ENCODE assay signal across 15 cellular contexts in the genomic region with DNA sequence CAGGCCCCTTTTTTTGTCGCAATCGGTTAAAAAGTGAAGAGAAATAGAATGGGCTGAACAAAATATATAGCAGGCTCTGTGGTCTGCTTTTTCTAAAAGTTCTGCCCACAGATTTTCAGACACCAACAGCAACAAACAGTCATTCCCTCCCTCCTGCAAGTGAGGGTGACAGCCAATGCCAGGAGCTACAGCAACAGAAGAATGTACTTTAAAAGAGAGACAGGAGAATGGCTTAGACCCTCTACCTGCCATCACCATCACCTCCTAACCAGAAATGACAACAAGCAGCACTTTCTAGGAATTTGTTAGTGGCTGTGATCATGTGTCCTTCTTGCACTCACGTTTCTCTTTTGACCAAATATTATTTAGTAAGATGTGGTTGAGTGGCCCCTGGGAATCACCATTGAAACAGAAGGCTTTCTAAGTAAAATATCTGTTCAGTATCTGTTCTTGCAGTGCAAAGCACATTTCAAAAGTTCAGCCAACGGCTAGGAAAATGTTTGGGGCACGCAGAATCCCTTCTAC.
A peak's percentile ranks its signal among the peaks of the same experiment; 100 is the strongest.
DNase-seq lines count a peak whose midpoint lies in the region; ATAC-seq and TF ChIP-seq lines count a peak whose summit lies in the region.
"Had no signal": no experiment of that assay in that cellular context is flagged by ENCODE, and none has a peak within 500 bp of the region (broad histone marks: within the 10 kb centered on the region; RNA-seq: fewer than 3 reads in every experiment).

No MANE protein-coding gene starts in this region.

- intact Hi-C loops in activated CD4-positive, alpha-beta T cell treated with anti-CD3 and anti-CD28 coated beads, Interleukin-2, amount 10 ng/mL, durations not matched to agents 24 days and 14 days (cut with micrococcal nuclease), result loop anchor here (2.0 to 10.0 kb wide), 7 partner anchors 38 to 505 kb away; no protein-coding TSS in a partner anchor
- intact Hi-C loops in activated CD8-positive, alpha-beta T cell treated with anti-CD3 and anti-CD28 coated beads for 36 hours (cut with micrococcal nuclease), result loop anchor here (5.0 to 10.0 kb wide), 2 partner anchors 142 to 250 kb away; partner anchors contain the start of gene ATXN1
- intact Hi-C loops in left lung (cut with DNase I), result loop anchor here in 1 of 2 donors (5.0 kb wide), 1 partner anchor 250 kb away; the partner anchor contains the start of gene ATXN1

- no peaks in the 10 kb centered on the region for H3K27me3 Mint-ChIP-seq in activated CD4-positive, alpha-beta T cell treated with anti-CD3 and anti-CD28 coated beads, Interleukin-2, amount 10 ng/mL, durations not matched to agents 24 days and 14 days
- no peaks in the 10 kb centered on the region for H3K27me3 Mint-ChIP-seq in activated CD8-positive, alpha-beta T cell treated with anti-CD3 and anti-CD28 coated beads for 36 hours
- H3K27me3 Mint-ChIP-seq in stimulated activated naive B cell treated with anti-CD40 and anti-IgM and Interleukin-4, amounts not matched to agents 10 μg/mL and 1 μg/mL and 100 μg/mL, for 72 hours, result peaks cover 0 to 7% of the 10 kb centered on the region in 2 donors
- H3K27me3 Mint-ChIP-seq: stimulated activated naive CD8-positive, alpha-beta T cell treated with anti-CD3 and anti-CD28 coated beads, Interleukin-15, Interleukin-2, amounts not matched to agents 100 ng/mL and 50 ng/mL, for 24 hours had no signal

- no peak overlapping the region for H3K4me3 ChIP-seq in left lung
- H3K4me3 ChIP-seq: K562, ovary had no signal

- H3K27ac Mint-ChIP-seq in activated CD4-positive, alpha-beta T cell treated with anti-CD3 and anti-CD28 coated beads, Interleukin-2, amount 10 ng/mL, durations not matched to agents 24 days and 14 days, result peak overlapping the region; percentile 35
- H3K27ac Mint-ChIP-seq in activated CD8-positive, alpha-beta T cell treated with anti-CD3 and anti-CD28 coated beads for 36 hours, result peak overlapping the region; percentile 41
- H3K27ac Mint-ChIP-seq in stimulated activated naive B cell treated with anti-CD40 and anti-IgM and Interleukin-4, amounts not matched to agents 10 μg/mL and 1 μg/mL and 100 μg/mL, for 72 hours, result peak overlapping the region; percentile 33

- POLR2A ChIA-PET in activated CD8-positive, alpha-beta T cell treated with anti-CD3 and anti-CD28 coated beads for 36 hours (lab: Charles Lee), result interaction anchor here (1.0 to 3.1 kb wide), 9 partner anchors 21 to 246 kb away, joined by 3 to 10 read pairs (median 4); no protein-coding TSS in a partner anchor

- H3K9me3 Mint-ChIP-seq in activated CD4-positive, alpha-beta T cell treated with anti-CD3 and anti-CD28 coated beads, Interleukin-2, amount 10 ng/mL, durations not matched to agents 24 days and 14 days, result no peaks in the 10 kb centered on the region
- no peaks in the 10 kb centered on the region for H3K9me3 Mint-ChIP-seq in activated CD8-positive, alpha-beta T cell treated with anti-CD3 and anti-CD28 coated beads for 36 hours
- no peaks in the 10 kb centered on the region for H3K9me3 Mint-ChIP-seq in stimulated activated naive B cell treated with anti-CD40 and anti-IgM and Interleukin-4, amounts not matched to agents 10 μg/mL and 1 μg/mL and 100 μg/mL, for 72 hours
- H3K9me3 Mint-ChIP-seq: stimulated activated naive CD8-positive, alpha-beta T cell treated with anti-CD3 and anti-CD28 coated beads, Interleukin-15, Interleukin-2, amounts not matched to agents 100 ng/mL and 50 ng/mL, for 24 hours had no signal

- no peaks in the 10 kb centered on the region for H3K27me3 ChIP-seq in left lung
- H3K27me3 ChIP-seq: ovary had no signal

- H3K36me3 ChIP-seq in left lung, result no peaks in the 10 kb centered on the region
- H3K36me3 ChIP-seq: ovary had no signal

- H3K36me3 Mint-ChIP-seq in activated CD4-positive, alpha-beta T cell treated with anti-CD3 and anti-CD28 coated beads, Interleukin-2, amount 10 ng/mL, durations not matched to agents 24 days and 14 days (ENCODE audit: low read depth), result peaks cover 26% of the 10 kb centered on the region
- H3K36me3 Mint-ChIP-seq in activated CD8-positive, alpha-beta T cell treated with anti-CD3 and anti-CD28 coated beads for 36 hours (ENCODE audit: low read depth), result peaks cover 8% of the 10 kb centered on the region
- H3K36me3 Mint-ChIP-seq in stimulated activated naive B cell treated with anti-CD40 and anti-IgM and Interleukin-4, amounts not matched to agents 10 μg/mL and 1 μg/mL and 100 μg/mL, for 72 hours, result peaks cover 44 to 49% of the 10 kb centered on the region in 2 donors

- no peak for TF ChIP-seq CTCF in activated CD8-positive, alpha-beta T cell treated with anti-CD3 and anti-CD28 coated beads for 36 hours (IDR thresholded peaks at IDR 0.05)
- no peak for TF ChIP-seq CTCF in left lung (IDR thresholded peaks at IDR 0.05)

- H3K4me1 Mint-ChIP-seq in activated CD4-positive, alpha-beta T cell treated with anti-CD3 and anti-CD28 coated beads, Interleukin-2, amount 10 ng/mL, durations not matched to agents 24 days and 14 days, result peaks cover 60% of the 10 kb centered on the region
- peaks cover 68% of the 10 kb centered on the region for H3K4me1 Mint-ChIP-seq in activated CD8-positive, alpha-beta T cell treated with anti-CD3 and anti-CD28 coated beads for 36 hours (ENCODE audit: low read depth)
- H3K4me1 Mint-ChIP-seq in stimulated activated naive B cell treated with anti-CD40 and anti-IgM and Interleukin-4, amounts not matched to agents 10 μg/mL and 1 μg/mL and 100 μg/mL, for 72 hours, result peaks cover 46 to 67% of the 10 kb centered on the region in 2 donors

- ATAC-seq in HG02759 (IDR thresholded peaks at IDR 0.05; ENCODE audit: unreplicated experiment) (peak; percentile 26), left lung (no peak)
- peak; percentile 45 for ATAC-seq in activated CD8-positive, alpha-beta T cell treated with anti-CD3 and anti-CD28 coated beads for 36 hours
- peak; percentile 30 to 35 for ATAC-seq in stimulated activated naive B cell treated with anti-CD40 and anti-IgM and Interleukin-4, amounts not matched to agents 10 μg/mL and 1 μg/mL and 100 μg/mL, for 72 hours (replicated peaks)
- ATAC-seq: K562 had no signal

- peak overlapping the region; percentile 5 for H3K4me3 Mint-ChIP-seq in activated CD4-positive, alpha-beta T cell treated with anti-CD3 and anti-CD28 coated beads, Interleukin-2, amount 10 ng/mL, durations not matched to agents 24 days and 14 days
- no peak overlapping the region for H3K4me3 Mint-ChIP-seq in activated CD8-positive, alpha-beta T cell treated with anti-CD3 and anti-CD28 coated beads for 36 hours
- H3K4me3 Mint-ChIP-seq in stimulated activated naive B cell treated with anti-CD40 and anti-IgM and Interleukin-4, amounts not matched to agents 10 μg/mL and 1 μg/mL and 100 μg/mL, for 72 hours, result no peak overlapping the region

- no peak for DNase-seq in activated CD4-positive, alpha-beta T cell treated with anti-CD3 and anti-CD28 coated beads, Interleukin-2, amount 10 ng/mL, durations not matched to agents 24 days and 14 days
- DNase-seq in activated CD4-positive, alpha-beta T cell treated with anti-CD3 and anti-CD28 coated beads for 1 hour, result no peak
- DNase-seq in activated CD8-positive, alpha-beta T cell treated with anti-CD3 and anti-CD28 coated beads for 36 hours, result peak; percentile 33
- no peak for DNase-seq in stimulated activated naive B cell treated with anti-CD40 and anti-IgM and Interleukin-4, amounts not matched to agents 10 μg/mL and 1 μg/mL and 100 μg/mL, for 72 hours
- DNase-seq in Kasumi-1 (lab: John Stamatoyannopoulos, UW) (no peak), left lung (no peak), DMS153 (lab: John Stamatoyannopoulos, UW) (no peak)
- DNase-seq: amygdala; effector CD8-positive, alpha-beta T cell; NCI-H2029 treated with DMSO at 0.1 percent for 48 hours; ovary; SW 1271 had no signal

- H3K9me3 ChIP-seq in left lung, result no peaks in the 10 kb centered on the region
- H3K9me3 ChIP-seq: ovary had no signal

- no peak overlapping the region for H3K27ac ChIP-seq in left lung

- CTCF ChIA-PET in activated CD8-positive, alpha-beta T cell treated with anti-CD3 and anti-CD28 coated beads for 36 hours (lab: Charles Lee), result interaction anchor here (0.9 to 5.5 kb wide), 29 partner anchors 9 to 456 kb away, joined by 3 to 68 read pairs (median 5); partner anchors contain the start of gene ATXN1

- peaks cover 3 to 43% of the 10 kb centered on the region in 2 donors for H3K4me1 ChIP-seq in left lung
